1 cellular context compared by ENCODE assay signal in the genomic region with DNA sequence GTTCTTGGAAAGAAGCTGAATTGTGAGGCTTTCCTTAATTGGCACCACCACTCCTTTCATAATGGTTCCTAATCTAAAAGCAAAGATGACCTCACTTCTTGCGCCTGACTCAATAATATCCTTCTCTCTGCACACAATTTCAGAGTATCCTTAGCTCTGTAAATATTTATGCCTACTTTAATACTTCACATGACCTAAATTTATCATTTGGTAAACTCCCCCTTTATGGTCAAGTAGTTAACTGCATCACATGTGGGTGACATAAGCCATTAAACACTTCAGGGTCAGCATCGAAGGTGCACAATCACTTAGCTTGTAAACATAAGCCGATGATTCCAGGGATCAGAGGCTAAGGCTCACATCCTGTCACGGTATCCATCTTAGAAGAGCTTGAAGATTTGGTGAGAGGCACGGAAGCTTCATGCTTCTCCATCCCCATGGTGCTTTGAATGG.
TF ChIP-seq lines count a peak whose summit lies in the region.

No MANE protein-coding gene starts in this region.

TF ChIP-seq in HEK293, 187 proteins besides CTCF, POLR2A, EP300 and RAD21 (continued from another document and continues in another):
- no peak for TF ChIP-seq ZFP41 (tag by site-specific recombination; IDR thresholded peaks at IDR 0.05; ENCODE audit: borderline replicate concordance)
- TF ChIP-seq ZNF394 (tag by site-specific recombination; IDR thresholded peaks at IDR 0.05; ENCODE audit: borderline replicate concordance), result peak; percentile 91
- peak; percentile 94 for TF ChIP-seq OSR2 (tag by site-specific recombination; IDR thresholded peaks at IDR 0.05)
- 0 out of 2 replicates have a peak, but pooled peaks have one; percentile 24 for TF ChIP-seq SCRT2 (tag by site-specific recombination; IDR thresholded peaks at IDR 0.05)
- TF ChIP-seq ZNF555 (tag by site-specific recombination; conservative IDR thresholded peaks at IDR 0.05), result no peak
- TF ChIP-seq, protein P1, sequence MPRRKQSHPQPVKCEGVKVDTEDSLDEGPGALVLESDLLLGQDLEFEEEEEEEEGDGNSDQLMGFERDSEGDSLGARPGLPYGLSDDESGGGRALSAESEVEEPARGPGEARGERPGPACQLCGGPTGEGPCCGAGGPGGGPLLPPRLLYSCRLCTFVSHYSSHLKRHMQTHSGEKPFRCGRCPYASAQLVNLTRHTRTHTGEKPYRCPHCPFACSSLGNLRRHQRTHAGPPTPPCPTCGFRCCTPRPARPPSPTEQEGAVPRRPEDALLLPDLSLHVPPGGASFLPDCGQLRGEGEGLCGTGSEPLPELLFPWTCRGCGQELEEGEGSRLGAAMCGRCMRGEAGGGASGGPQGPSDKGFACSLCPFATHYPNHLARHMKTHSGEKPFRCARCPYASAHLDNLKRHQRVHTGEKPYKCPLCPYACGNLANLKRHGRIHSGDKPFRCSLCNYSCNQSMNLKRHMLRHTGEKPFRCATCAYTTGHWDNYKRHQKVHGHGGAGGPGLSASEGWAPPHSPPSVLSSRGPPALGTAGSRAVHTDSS (tag by site-specific recombination; IDR thresholded peaks at IDR 0.05), result no peak
- no peak for TF ChIP-seq ZNF155 (tag by site-specific recombination; IDR thresholded peaks at IDR 0.05)
- no peak for TF ChIP-seq ZNF274 (IDR thresholded peaks at IDR 0.05; ENCODE audit: low read length)
- no peak for TF ChIP-seq ZNF274 (tag by site-specific recombination; IDR thresholded peaks at IDR 0.05; ENCODE audit: borderline replicate concordance)
- TF ChIP-seq, protein P2, sequence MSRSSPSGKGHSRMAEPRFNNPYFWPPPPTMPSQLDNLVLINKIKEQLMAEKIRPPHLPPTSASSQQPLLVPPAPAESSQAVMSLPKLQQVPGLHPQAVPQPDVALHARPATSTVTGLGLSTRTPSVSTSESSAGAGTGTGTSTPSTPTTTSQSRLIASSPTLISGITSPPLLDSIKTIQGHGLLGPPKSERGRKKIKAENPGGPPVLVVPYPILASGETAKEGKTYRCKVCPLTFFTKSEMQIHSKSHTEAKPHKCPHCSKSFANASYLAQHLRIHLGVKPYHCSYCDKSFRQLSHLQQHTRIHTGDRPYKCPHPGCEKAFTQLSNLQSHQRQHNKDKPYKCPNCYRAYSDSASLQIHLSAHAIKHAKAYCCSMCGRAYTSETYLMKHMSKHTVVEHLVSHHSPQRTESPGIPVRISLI (tag by site-specific recombination; IDR thresholded peaks at IDR 0.05), result peak; percentile 83
- no peak for TF ChIP-seq ZNF121 (tag by site-specific recombination; IDR thresholded peaks at IDR 0.05)
- TF ChIP-seq ZNF140 (tag by site-specific recombination; IDR thresholded peaks at IDR 0.05), result no peak
- TF ChIP-seq, protein P3, sequence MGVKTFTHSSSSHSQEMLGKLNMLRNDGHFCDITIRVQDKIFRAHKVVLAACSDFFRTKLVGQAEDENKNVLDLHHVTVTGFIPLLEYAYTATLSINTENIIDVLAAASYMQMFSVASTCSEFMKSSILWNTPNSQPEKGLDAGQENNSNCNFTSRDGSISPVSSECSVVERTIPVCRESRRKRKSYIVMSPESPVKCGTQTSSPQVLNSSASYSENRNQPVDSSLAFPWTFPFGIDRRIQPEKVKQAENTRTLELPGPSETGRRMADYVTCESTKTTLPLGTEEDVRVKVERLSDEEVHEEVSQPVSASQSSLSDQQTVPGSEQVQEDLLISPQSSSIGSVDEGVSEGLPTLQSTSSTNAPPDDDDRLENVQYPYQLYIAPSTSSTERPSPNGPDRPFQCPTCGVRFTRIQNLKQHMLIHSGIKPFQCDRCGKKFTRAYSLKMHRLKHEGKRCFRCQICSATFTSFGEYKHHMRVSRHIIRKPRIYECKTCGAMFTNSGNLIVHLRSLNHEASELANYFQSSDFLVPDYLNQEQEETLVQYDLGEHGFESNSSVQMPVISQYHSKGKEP (tag by site-specific recombination; IDR thresholded peaks at IDR 0.05), result peak; percentile 28; the same call in 1 of the 2 replicates
- TF ChIP-seq, protein P4, sequence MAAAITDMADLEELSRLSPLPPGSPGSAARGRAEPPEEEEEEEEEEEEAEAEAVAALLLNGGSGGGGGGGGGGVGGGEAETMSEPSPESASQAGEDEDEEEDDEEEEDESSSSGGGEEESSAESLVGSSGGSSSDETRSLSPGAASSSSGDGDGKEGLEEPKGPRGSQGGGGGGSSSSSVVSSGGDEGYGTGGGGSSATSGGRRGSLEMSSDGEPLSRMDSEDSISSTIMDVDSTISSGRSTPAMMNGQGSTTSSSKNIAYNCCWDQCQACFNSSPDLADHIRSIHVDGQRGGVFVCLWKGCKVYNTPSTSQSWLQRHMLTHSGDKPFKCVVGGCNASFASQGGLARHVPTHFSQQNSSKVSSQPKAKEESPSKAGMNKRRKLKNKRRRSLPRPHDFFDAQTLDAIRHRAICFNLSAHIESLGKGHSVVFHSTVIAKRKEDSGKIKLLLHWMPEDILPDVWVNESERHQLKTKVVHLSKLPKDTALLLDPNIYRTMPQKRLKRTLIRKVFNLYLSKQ (tag by site-specific recombination; IDR thresholded peaks at IDR 0.05; ENCODE audit: borderline replicate concordance), result no peak
- TF ChIP-seq, protein P5, sequence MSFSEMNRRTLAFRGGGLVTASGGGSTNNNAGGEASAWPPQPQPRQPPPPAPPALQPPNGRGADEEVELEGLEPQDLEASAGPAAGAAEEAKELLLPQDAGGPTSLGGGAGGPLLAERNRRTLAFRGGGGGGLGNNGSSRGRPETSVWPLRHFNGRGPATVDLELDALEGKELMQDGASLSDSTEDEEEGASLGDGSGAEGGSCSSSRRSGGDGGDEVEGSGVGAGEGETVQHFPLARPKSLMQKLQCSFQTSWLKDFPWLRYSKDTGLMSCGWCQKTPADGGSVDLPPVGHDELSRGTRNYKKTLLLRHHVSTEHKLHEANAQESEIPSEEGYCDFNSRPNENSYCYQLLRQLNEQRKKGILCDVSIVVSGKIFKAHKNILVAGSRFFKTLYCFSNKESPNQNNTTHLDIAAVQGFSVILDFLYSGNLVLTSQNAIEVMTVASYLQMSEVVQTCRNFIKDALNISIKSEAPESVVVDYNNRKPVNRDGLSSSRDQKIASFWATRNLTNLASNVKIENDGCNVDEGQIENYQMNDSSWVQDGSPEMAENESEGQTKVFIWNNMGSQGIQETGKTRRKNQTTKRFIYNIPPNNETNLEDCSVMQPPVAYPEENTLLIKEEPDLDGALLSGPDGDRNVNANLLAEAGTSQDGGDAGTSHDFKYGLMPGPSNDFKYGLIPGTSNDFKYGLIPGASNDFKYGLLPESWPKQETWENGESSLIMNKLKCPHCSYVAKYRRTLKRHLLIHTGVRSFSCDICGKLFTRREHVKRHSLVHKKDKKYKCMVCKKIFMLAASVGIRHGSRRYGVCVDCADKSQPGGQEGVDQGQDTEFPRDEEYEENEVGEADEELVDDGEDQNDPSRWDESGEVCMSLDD (tag by site-specific recombination; IDR thresholded peaks at IDR 0.05), result no peak
- TF ChIP-seq ZNF549 (tag by site-specific recombination; IDR thresholded peaks at IDR 0.05), result no peak
- peak; percentile 92 for TF ChIP-seq KLF10 (tag by site-specific recombination; IDR thresholded peaks at IDR 0.05)
- peak; percentile 96 for TF ChIP-seq BCL11A (tag by site-specific recombination; IDR thresholded peaks at IDR 0.05; ENCODE audit: low read depth)
- TF ChIP-seq, protein P6, sequence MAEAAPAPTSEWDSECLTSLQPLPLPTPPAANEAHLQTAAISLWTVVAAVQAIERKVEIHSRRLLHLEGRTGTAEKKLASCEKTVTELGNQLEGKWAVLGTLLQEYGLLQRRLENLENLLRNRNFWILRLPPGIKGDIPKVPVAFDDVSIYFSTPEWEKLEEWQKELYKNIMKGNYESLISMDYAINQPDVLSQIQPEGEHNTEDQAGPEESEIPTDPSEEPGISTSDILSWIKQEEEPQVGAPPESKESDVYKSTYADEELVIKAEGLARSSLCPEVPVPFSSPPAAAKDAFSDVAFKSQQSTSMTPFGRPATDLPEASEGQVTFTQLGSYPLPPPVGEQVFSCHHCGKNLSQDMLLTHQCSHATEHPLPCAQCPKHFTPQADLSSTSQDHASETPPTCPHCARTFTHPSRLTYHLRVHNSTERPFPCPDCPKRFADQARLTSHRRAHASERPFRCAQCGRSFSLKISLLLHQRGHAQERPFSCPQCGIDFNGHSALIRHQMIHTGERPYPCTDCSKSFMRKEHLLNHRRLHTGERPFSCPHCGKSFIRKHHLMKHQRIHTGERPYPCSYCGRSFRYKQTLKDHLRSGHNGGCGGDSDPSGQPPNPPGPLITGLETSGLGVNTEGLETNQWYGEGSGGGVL (tag by site-specific recombination; IDR thresholded peaks at IDR 0.05), result peak; percentile 66
- TF ChIP-seq ZSCAN16 (tag by site-specific recombination; IDR thresholded peaks at IDR 0.05), result no peak
- peak; percentile 87 for TF ChIP-seq ZXDB (tag by site-specific recombination; IDR thresholded peaks at IDR 0.05)
- TF ChIP-seq, protein P7, sequence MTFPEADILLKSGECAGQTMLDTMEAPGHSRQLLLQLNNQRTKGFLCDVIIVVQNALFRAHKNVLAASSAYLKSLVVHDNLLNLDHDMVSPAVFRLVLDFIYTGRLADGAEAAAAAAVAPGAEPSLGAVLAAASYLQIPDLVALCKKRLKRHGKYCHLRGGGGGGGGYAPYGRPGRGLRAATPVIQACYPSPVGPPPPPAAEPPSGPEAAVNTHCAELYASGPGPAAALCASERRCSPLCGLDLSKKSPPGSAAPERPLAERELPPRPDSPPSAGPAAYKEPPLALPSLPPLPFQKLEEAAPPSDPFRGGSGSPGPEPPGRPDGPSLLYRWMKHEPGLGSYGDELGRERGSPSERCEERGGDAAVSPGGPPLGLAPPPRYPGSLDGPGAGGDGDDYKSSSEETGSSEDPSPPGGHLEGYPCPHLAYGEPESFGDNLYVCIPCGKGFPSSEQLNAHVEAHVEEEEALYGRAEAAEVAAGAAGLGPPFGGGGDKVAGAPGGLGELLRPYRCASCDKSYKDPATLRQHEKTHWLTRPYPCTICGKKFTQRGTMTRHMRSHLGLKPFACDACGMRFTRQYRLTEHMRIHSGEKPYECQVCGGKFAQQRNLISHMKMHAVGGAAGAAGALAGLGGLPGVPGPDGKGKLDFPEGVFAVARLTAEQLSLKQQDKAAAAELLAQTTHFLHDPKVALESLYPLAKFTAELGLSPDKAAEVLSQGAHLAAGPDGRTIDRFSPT (tag by site-specific recombination; IDR thresholded peaks at IDR 0.05), result peak; percentile 88
- TF ChIP-seq GLIS1 (tag by site-specific recombination; IDR thresholded peaks at IDR 0.05), result peak; percentile 53; the same call in 1 of the 2 replicates
- TF ChIP-seq ZNF335 (tag by site-specific recombination; conservative IDR thresholded peaks at IDR 0.05), result no peak
- TF ChIP-seq BCL11B (tag by site-specific recombination; IDR thresholded peaks at IDR 0.05; ENCODE audit: low read depth), result no peak
- no peak; the same call in 1 of the 2 replicates for TF ChIP-seq TRIM28 (IDR thresholded peaks at IDR 0.05; ENCODE audit: borderline replicate concordance, low read length)
- peak; percentile 91 for TF ChIP-seq ZSCAN23 (tag by site-specific recombination; IDR thresholded peaks at IDR 0.05)
- TF ChIP-seq ZNF624 (tag by site-specific recombination; IDR thresholded peaks at IDR 0.05), result no peak
- no peak for TF ChIP-seq ZNF600 (tag by site-specific recombination; IDR thresholded peaks at IDR 0.05)
- no peak for TF ChIP-seq ZNF48 (tag by site-specific recombination; IDR thresholded peaks at IDR 0.05)
- TF ChIP-seq ZNF37A (tag by site-specific recombination; IDR thresholded peaks at IDR 0.05), result no peak
- TF ChIP-seq ZNF366 (tag by site-specific recombination; conservative IDR thresholded peaks at IDR 0.05), result peak; percentile 99
- TF ChIP-seq ZNF112 (tag by site-specific recombination; IDR thresholded peaks at IDR 0.05), result no peak
- TF ChIP-seq, protein P8, sequence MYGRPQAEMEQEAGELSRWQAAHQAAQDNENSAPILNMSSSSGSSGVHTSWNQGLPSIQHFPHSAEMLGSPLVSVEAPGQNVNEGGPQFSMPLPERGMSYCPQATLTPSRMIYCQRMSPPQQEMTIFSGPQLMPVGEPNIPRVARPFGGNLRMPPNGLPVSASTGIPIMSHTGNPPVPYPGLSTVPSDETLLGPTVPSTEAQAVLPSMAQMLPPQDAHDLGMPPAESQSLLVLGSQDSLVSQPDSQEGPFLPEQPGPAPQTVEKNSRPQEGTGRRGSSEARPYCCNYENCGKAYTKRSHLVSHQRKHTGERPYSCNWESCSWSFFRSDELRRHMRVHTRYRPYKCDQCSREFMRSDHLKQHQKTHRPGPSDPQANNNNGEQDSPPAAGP (tag by site-specific recombination; IDR thresholded peaks at IDR 0.05), result peak; percentile 92
- no peak; the same call in 1 of the 2 replicates for TF ChIP-seq ZNF76 (tag by site-specific recombination; IDR thresholded peaks at IDR 0.05; ENCODE audit: borderline replicate concordance, low read depth)
- TF ChIP-seq, protein P9, sequence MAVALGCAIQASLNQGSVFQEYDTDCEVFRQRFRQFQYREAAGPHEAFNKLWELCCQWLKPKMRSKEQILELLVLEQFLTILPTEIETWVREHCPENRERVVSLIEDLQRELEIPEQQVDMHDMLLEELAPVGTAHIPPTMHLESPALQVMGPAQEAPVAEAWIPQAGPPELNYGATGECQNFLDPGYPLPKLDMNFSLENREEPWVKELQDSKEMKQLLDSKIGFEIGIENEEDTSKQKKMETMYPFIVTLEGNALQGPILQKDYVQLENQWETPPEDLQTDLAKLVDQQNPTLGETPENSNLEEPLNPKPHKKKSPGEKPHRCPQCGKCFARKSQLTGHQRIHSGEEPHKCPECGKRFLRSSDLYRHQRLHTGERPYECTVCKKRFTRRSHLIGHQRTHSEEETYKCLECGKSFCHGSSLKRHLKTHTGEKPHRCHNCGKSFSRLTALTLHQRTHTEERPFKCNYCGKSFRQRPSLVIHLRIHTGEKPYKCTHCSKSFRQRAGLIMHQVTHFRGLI (tag by site-specific recombination; IDR thresholded peaks at IDR 0.05), result peak; percentile 21; the same call in 1 of the 2 replicates
- peak; percentile 98 for TF ChIP-seq ZBTB17 (tag by site-specific recombination; IDR thresholded peaks at IDR 0.05)
- no peak for TF ChIP-seq ZNF529 (tag by site-specific recombination; IDR thresholded peaks at IDR 0.05; ENCODE audit: insufficient replicate concordance)
- TF ChIP-seq, protein P10, sequence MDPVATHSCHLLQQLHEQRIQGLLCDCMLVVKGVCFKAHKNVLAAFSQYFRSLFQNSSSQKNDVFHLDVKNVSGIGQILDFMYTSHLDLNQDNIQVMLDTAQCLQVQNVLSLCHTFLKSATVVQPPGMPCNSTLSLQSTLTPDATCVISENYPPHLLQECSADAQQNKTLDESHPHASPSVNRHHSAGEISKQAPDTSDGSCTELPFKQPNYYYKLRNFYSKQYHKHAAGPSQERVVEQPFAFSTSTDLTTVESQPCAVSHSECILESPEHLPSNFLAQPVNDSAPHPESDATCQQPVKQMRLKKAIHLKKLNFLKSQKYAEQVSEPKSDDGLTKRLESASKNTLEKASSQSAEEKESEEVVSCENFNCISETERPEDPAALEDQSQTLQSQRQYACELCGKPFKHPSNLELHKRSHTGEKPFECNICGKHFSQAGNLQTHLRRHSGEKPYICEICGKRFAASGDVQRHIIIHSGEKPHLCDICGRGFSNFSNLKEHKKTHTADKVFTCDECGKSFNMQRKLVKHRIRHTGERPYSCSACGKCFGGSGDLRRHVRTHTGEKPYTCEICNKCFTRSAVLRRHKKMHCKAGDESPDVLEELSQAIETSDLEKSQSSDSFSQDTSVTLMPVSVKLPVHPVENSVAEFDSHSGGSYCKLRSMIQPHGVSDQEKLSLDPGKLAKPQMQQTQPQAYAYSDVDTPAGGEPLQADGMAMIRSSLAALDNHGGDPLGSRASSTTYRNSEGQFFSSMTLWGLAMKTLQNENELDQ (tag by site-specific recombination; IDR thresholded peaks at IDR 0.05; ENCODE audit: low read depth), result no peak
- TF ChIP-seq ZNF707 (tag by site-specific recombination; IDR thresholded peaks at IDR 0.05), result no peak
- TF ChIP-seq ZNF571 (tag by site-specific recombination; IDR thresholded peaks at IDR 0.05), result no peak
- TF ChIP-seq GLI2 (tag by site-specific recombination; IDR thresholded peaks at IDR 0.05; ENCODE audit: borderline replicate concordance, low read depth), result peak; percentile 80
- TF ChIP-seq ZNF302 (tag by site-specific recombination; IDR thresholded peaks at IDR 0.05; ENCODE audit: low read depth), result no peak
